Comparison of ENCODE assay signal across 8 cellular contexts in the genomic region with DNA sequence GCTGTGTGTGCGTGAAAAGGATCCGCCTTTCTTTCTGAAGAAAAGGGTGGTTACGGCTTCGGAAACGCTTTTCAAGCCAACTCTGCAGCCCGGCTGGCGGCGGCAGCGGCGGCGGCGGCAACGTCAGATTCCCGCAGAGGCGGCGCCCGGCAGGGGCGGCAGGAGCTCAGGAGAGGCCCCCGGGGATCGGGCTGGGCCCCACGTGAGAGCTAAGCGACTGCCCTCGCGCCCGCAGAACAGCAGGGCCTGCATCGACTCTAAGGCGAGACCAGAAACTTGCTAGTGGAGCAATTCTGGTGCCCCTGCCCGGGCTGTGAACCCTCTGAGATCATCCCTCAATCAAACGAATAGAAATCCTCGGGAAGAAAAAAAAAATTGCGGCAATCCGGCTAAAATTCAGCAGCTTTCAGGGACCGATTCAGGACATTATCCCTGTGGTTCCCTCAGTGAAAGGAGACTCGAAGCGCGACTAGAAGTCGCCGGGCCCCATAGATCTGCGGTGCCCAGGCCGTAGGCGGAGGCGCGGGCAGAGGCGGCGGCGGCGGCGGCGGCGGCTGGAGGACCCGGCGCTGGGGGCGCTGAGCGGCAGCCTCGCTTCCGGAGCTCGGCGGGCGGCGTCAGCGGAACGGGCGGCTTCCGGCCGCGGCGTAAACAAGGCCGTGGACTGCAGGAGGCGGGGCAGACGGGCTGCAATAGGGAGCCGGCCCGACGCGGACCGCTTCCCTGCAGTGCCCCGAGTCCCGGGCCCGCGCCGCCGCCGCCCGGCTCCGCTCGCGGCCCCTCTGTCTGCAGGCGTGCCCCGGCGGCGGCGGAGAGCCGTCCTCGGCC. TPM values are rescaled to one million over a fixed set of nuclear protein-coding genes. Genes with fewer than 3 reads are reported as not detected.
A peak's percentile ranks its signal among the peaks of the same experiment; 100 is the strongest.
DNase-seq lines count a peak whose midpoint lies in the region; ATAC-seq and TF ChIP-seq lines count a peak whose summit lies in the region.

A gene with protein sequence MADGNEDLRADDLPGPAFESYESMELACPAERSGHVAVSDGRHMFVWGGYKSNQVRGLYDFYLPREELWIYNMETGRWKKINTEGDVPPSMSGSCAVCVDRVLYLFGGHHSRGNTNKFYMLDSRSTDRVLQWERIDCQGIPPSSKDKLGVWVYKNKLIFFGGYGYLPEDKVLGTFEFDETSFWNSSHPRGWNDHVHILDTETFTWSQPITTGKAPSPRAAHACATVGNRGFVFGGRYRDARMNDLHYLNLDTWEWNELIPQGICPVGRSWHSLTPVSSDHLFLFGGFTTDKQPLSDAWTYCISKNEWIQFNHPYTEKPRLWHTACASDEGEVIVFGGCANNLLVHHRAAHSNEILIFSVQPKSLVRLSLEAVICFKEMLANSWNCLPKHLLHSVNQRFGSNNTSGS (plus strand): TSS at position 681 of the 828 bp plus-strand sequence. CDS start 316 bp downstream, outside the sequence.

- DNase-seq in GM19238 (ENCODE audit: insufficient read length, low spot score) (peak; percentile 76), NCI-H510A treated with DMSO at 0.1 percent for 48 hours (lab: John Stamatoyannopoulos, UW) (peak; percentile 77), choroid plexus epithelial cell (ENCODE audit: low read depth) (peak; percentile 92), left colon (peak; percentile 90 to 92)
- peak; percentile 94 for DNase-seq in activated CD4-positive, alpha-beta T cell treated with anti-CD3 and anti-CD28 coated beads for 36 hours
- DNase-seq in stimulated activated CD4-positive, alpha-beta T cell treated with anti-CD3 and anti-CD28 coated beads, Interleukin-1b, Interleukin-23, amount 100 ng/mL, for 4 hours (ENCODE audit: low read depth in 2 of 2) = peak; percentile 75 to 82

- CTCF ChIA-PET in activated CD4-positive, alpha-beta T cell treated with anti-CD3 and anti-CD28 coated beads for 36 hours (lab: Charles Lee) = interaction anchor here (0.6 to 4.4 kb wide), 16 partner anchors 9 to 182 kb away, joined by 3 to 36 read pairs (median 4); partner anchors contain the start of genes DNAAF2, KLHDC1, MGAT2 and NEMF

- no peaks in the 10 kb centered on the region for H3K9me3 Mint-ChIP-seq in activated CD4-positive, alpha-beta T cell treated with anti-CD3 and anti-CD28 coated beads for 36 hours (ENCODE audit: low read depth)

- peaks cover 9% of the 10 kb centered on the region; the same call in 1 of the 2 replicates for H3K36me3 ChIP-seq in BLaER1

- peak within 1 kb of the TSS; percentile 96 for H3K4me3 Mint-ChIP-seq in activated CD4-positive, alpha-beta T cell treated with anti-CD3 and anti-CD28 coated beads for 36 hours

- intact Hi-C loops in activated CD4-positive, alpha-beta T cell treated with anti-CD3 and anti-CD28 coated beads for 36 hours (cut with DNase I, micrococcal nuclease) = loop anchor here (1.0 to 10.0 kb wide), 18 partner anchors 74 to 1063 kb away; partner anchors contain the start of genes KLHDC1 (in 2 of the 2), VCPKMT (in 2 of the 2), DMAC2L (in 1 of the 2) and L2HGDH (in 1 of the 2)
- intact Hi-C loops in left colon (cut with DNase I, micrococcal nuclease) = no loop called here

- H3K4me3 ChIP-seq in BLaER1 (peak within 1 kb of the TSS; percentile 81), choroid plexus epithelial cell (ENCODE audit: low read depth, low read length) (peak within 1 kb of the TSS; percentile 96)

- peaks cover 31% of the 10 kb centered on the region for H3K4me1 ChIP-seq in BLaER1

- POLR2A ChIA-PET in activated CD4-positive, alpha-beta T cell treated with anti-CD3 and anti-CD28 coated beads for 36 hours (lab: Charles Lee) = interaction anchor here (0.5 to 2.8 kb wide), 14 partner anchors 14 to 544 kb away, joined by 3 to 28 read pairs (median 7); partner anchors contain the start of genes DMAC2L, KLHDC1, L2HGDH and MGAT2

- peak; percentile 0 for TF ChIP-seq CTCF in choroid plexus epithelial cell (conservative IDR thresholded peaks at IDR 0.05; ENCODE audit: low read depth, low read length)

- no peaks in the 10 kb centered on the region for H3K27me3 Mint-ChIP-seq in activated CD4-positive, alpha-beta T cell treated with anti-CD3 and anti-CD28 coated beads for 36 hours

- peak within 1 kb of the TSS; percentile 89 for H3K4me2 ChIP-seq in BLaER1

- peak within 1 kb of the TSS; percentile 99 for H3K27ac Mint-ChIP-seq in activated CD4-positive, alpha-beta T cell treated with anti-CD3 and anti-CD28 coated beads for 36 hours

- ATAC-seq in HG03439 (IDR thresholded peaks at IDR 0.05; ENCODE audit: unreplicated experiment) (peak; percentile 88), left colon (peak; percentile 73)
- peak; percentile 79 for ATAC-seq in activated CD4-positive, alpha-beta T cell treated with anti-CD3 and anti-CD28 coated beads for 36 hours

- peak within 1 kb of the TSS; percentile 92 for H3K9ac ChIP-seq in BLaER1

- no peaks in the 10 kb centered on the region for H3K27me3 ChIP-seq in BLaER1

- H3K9me3 ChIP-seq in BLaER1 = no peaks in the 10 kb centered on the region

- peaks cover 23% of the 10 kb centered on the region for H4K20me1 ChIP-seq in BLaER1

- H3K4me1 Mint-ChIP-seq in activated CD4-positive, alpha-beta T cell treated with anti-CD3 and anti-CD28 coated beads for 36 hours = peaks cover 30% of the 10 kb centered on the region

- peaks cover 3% of the 10 kb centered on the region for H3K36me3 Mint-ChIP-seq in activated CD4-positive, alpha-beta T cell treated with anti-CD3 and anti-CD28 coated beads for 36 hours (ENCODE audit: low read depth)

- peak within 1 kb of the TSS; percentile 95 for H3K27ac ChIP-seq in BLaER1

RNA-seq across cellular contexts. Expression of the gene that starts here (rescaled TPM):
- total RNA-seq in activated CD4-positive, alpha-beta T cell treated with anti-CD3 and anti-CD28 coated beads for 36 hours = 10 to 100 TPM; 16.0 to 22.4 TPM
- total RNA-seq in left colon = 10 to 100 TPM; 70.6 to 71.3 TPM

Comparison
In these comparisons a context has a peak if more than half of its experiments do, and no peak if none do; other contexts are left out.
1. Peak in every context shown above with its lines: DNase-seq, ATAC-seq, H3K4me3 ChIP-seq and H3K27ac ChIP-seq.
2. intact Hi-C loops: an anchor here in activated CD4-positive, alpha-beta T cell treated with anti-CD3 and anti-CD28 coated beads for 36 hours (1.0 to 10.0 kb wide); none called in left colon.